In genomic region chr1:200373811-200374231, GRCh38 we compare ENCODE assay signal across 13 cellular contexts. TPM values are rescaled to one million over a fixed set of nuclear protein-coding genes. Genes with fewer than 3 reads are reported as not detected.
DNase-seq lines count a peak whose midpoint lies in the region; ATAC-seq, FAIRE-seq and TF ChIP-seq lines count a peak whose summit lies in the region.
"Had no signal": no experiment of that assay in that cellular context is flagged by ENCODE, and none has a peak within 500 bp of the region (broad histone marks: within the 10 kb centered on the region; RNA-seq: fewer than 3 reads in every experiment).

No MANE protein-coding gene starts in this region.

- no peak overlapping the region for H2AFZ ChIP-seq in PC-9

- H3K4me1 ChIP-seq in PC-9 (replicated peaks; ENCODE audit: insufficient read depth) (peaks cover 61% of the 10 kb centered on the region), tibial nerve (peaks cover 0 to 16% (median 0%) of the 10 kb centered on the region in 4 donors)

- no peaks in the 10 kb centered on the region for H4K20me1 ChIP-seq in PC-9 (ENCODE audit: insufficient read depth)
- H4K20me1 ChIP-seq: BLaER1 had no signal

- peak; percentile 67 for FAIRE-seq in GM12892 (lab: Jason Lieb, UNC)

- H3K36me3 Mint-ChIP-seq in progenitor cell of endocrine pancreas (ENCODE audit: insufficient read depth): no peaks in the 10 kb centered on the region
- H3K36me3 Mint-ChIP-seq in naive thymus-derived CD8-positive, alpha-beta T cell: peaks cover 0 to 16% (median 14%) of the 10 kb centered on the region in 3 donors
- H3K36me3 Mint-ChIP-seq in stimulated activated effector memory CD8-positive, alpha-beta T cell treated with anti-CD3 and anti-CD28 coated beads, Interleukin-12 subunit alpha, Interleukin-12 subunit beta, amount 100 ng/mL, for 72 hours: no peaks in the 10 kb centered on the region
- peaks cover 2% of the 10 kb centered on the region for H3K36me3 Mint-ChIP-seq in activated naive CD8-positive, alpha-beta T cell treated with anti-CD3 and anti-CD28 coated beads, Interleukin-2, amount 50 U/mL, for 24 hours (ENCODE audit: low read depth)
- H3K36me3 Mint-ChIP-seq: activated CD4-positive, alpha-beta memory T cell treated with anti-CD3 and anti-CD28 coated beads for 36 hours had no signal

- H3K4me3 Mint-ChIP-seq in progenitor cell of endocrine pancreas (ENCODE audit: low read depth): peak overlapping the region; percentile 59
- H3K4me3 Mint-ChIP-seq in naive thymus-derived CD8-positive, alpha-beta T cell: no peak overlapping the region
- H3K4me3 Mint-ChIP-seq in stimulated activated effector memory CD8-positive, alpha-beta T cell treated with anti-CD3 and anti-CD28 coated beads, Interleukin-12 subunit alpha, Interleukin-12 subunit beta, amount 100 ng/mL, for 72 hours: no peak overlapping the region
- no peak overlapping the region for H3K4me3 Mint-ChIP-seq in activated naive CD8-positive, alpha-beta T cell treated with anti-CD3 and anti-CD28 coated beads, Interleukin-2, amount 50 U/mL, for 24 hours
- H3K4me3 Mint-ChIP-seq: activated CD4-positive, alpha-beta memory T cell treated with anti-CD3 and anti-CD28 coated beads for 36 hours; nephron progenitor cell had no signal

- TF ChIP-seq CTCF in PC-9 (conservative IDR thresholded peaks at IDR 0.05) (no peak), progenitor cell of endocrine pancreas (IDR thresholded peaks at IDR 0.05; ENCODE audit: unreplicated experiment) (no peak), tibial nerve (IDR thresholded peaks at IDR 0.05) (no peak)

- no peaks in the 10 kb centered on the region for H3K9me3 Mint-ChIP-seq in progenitor cell of endocrine pancreas (ENCODE audit: low read depth)
- peaks cover 0 to 2% (median 0%) of the 10 kb centered on the region in 9 donors for H3K9me3 Mint-ChIP-seq in naive thymus-derived CD8-positive, alpha-beta T cell
- H3K9me3 Mint-ChIP-seq in stimulated activated effector memory CD8-positive, alpha-beta T cell treated with anti-CD3 and anti-CD28 coated beads, Interleukin-12 subunit alpha, Interleukin-12 subunit beta, amount 100 ng/mL, for 72 hours: no peaks in the 10 kb centered on the region
- H3K9me3 Mint-ChIP-seq in activated naive CD8-positive, alpha-beta T cell treated with anti-CD3 and anti-CD28 coated beads, Interleukin-2, amount 50 U/mL, for 24 hours: no peaks in the 10 kb centered on the region
- H3K9me3 Mint-ChIP-seq: activated CD4-positive, alpha-beta memory T cell treated with anti-CD3 and anti-CD28 coated beads for 36 hours had no signal

- no TSS peak for BruUV-seq in PC-9 (replicated peaks; lab: Mats Ljungman, UMichigan)

- H3K27me3 Mint-ChIP-seq in progenitor cell of endocrine pancreas: no peaks in the 10 kb centered on the region
- peaks cover 0 to 2% (median 0%) of the 10 kb centered on the region in 5 donors for H3K27me3 Mint-ChIP-seq in naive thymus-derived CD8-positive, alpha-beta T cell
- H3K27me3 Mint-ChIP-seq in activated naive CD8-positive, alpha-beta T cell treated with anti-CD3 and anti-CD28 coated beads, Interleukin-2, amount 50 U/mL, for 24 hours: no peaks in the 10 kb centered on the region
- H3K27me3 Mint-ChIP-seq: activated CD4-positive, alpha-beta memory T cell treated with anti-CD3 and anti-CD28 coated beads for 36 hours had no signal

- POLR2A ChIA-PET in PC-9 (lab: Charles Lee; ENCODE audit: unreplicated experiment): interaction anchor here (0.8 kb wide), 1 partner anchor 10 kb away, joined by 12 read pairs; no protein-coding TSS in a partner anchor
- POLR2A ChIA-PET in naive thymus-derived CD8-positive, alpha-beta T cell (lab: Charles Lee): no interaction called here

- DNase-seq in GM12892 (ENCODE audit: insufficient read length) (no peak), PC-9 (no peak), iPS DF 19.7 (ENCODE audit: low read depth, low spot score) (peak; percentile 52), progenitor cell of endocrine pancreas (ENCODE audit: low spot score, unreplicated experiment) (no peak), tibial nerve (ENCODE audit: low spot score in 2 of 2) (no peak)
- no peak for DNase-seq in naive thymus-derived CD8-positive, alpha-beta T cell
- no peak for DNase-seq in stimulated activated effector memory CD8-positive, alpha-beta T cell treated with anti-CD3 and anti-CD28 coated beads, Interleukin-12 subunit alpha, Interleukin-12 subunit beta, amount 100 ng/mL, for 72 hours (ENCODE audit: low spot score in 2 of 2)
- no peak for DNase-seq in activated naive CD8-positive, alpha-beta T cell treated with anti-CD3 and anti-CD28 coated beads, Interleukin-2, amount 50 U/mL, for 24 hours
- DNase-seq: activated CD4-positive, alpha-beta memory T cell treated with anti-CD3 and anti-CD28 coated beads for 36 hours; NCI-H2171 treated with DMSO at 0.1 percent for 48 hours; nephron progenitor cell; T1000 had no signal

- peaks cover 50% of the 10 kb centered on the region for H3K4me1 Mint-ChIP-seq in progenitor cell of endocrine pancreas (ENCODE audit: low read depth)
- peaks cover 0 to 2% (median 0%) of the 10 kb centered on the region in 4 donors for H3K4me1 Mint-ChIP-seq in naive thymus-derived CD8-positive, alpha-beta T cell
- H3K4me1 Mint-ChIP-seq in stimulated activated effector memory CD8-positive, alpha-beta T cell treated with anti-CD3 and anti-CD28 coated beads, Interleukin-12 subunit alpha, Interleukin-12 subunit beta, amount 100 ng/mL, for 72 hours: no peaks in the 10 kb centered on the region
- no peaks in the 10 kb centered on the region for H3K4me1 Mint-ChIP-seq in activated naive CD8-positive, alpha-beta T cell treated with anti-CD3 and anti-CD28 coated beads, Interleukin-2, amount 50 U/mL, for 24 hours

- TF ChIP-seq POLR2A in GM12892 (IDR thresholded peaks at IDR 0.05; ENCODE audit: low read depth, low read length) (no peak), tibial nerve (IDR thresholded peaks at IDR 0.05) (no peak)

- no peak for TF ChIP-seq EP300 in tibial nerve (IDR thresholded peaks at IDR 0.05)

- peaks cover 37% of the 10 kb centered on the region for H3F3A ChIP-seq in PC-9 (ENCODE audit: insufficient read depth, low read depth)

- H3K27ac ChIP-seq in PC-9 (no peak overlapping the region), tibial nerve (no peak overlapping the region)
- H3K27ac ChIP-seq: BLaER1 had no signal

- peak overlapping the region; percentile 82 for H3K27ac Mint-ChIP-seq in progenitor cell of endocrine pancreas
- no peak overlapping the region for H3K27ac Mint-ChIP-seq in naive thymus-derived CD8-positive, alpha-beta T cell
- no peak overlapping the region for H3K27ac Mint-ChIP-seq in stimulated activated effector memory CD8-positive, alpha-beta T cell treated with anti-CD3 and anti-CD28 coated beads, Interleukin-12 subunit alpha, Interleukin-12 subunit beta, amount 100 ng/mL, for 72 hours
- H3K27ac Mint-ChIP-seq in activated naive CD8-positive, alpha-beta T cell treated with anti-CD3 and anti-CD28 coated beads, Interleukin-2, amount 50 U/mL, for 24 hours: no peak overlapping the region
- H3K27ac Mint-ChIP-seq: activated CD4-positive, alpha-beta memory T cell treated with anti-CD3 and anti-CD28 coated beads for 36 hours; nephron progenitor cell had no signal

- whole genome bisulfite sequencing in tibial nerve, 2 donors: 16 to 27% methylated on average over 5 of the region's 5 CpGs

- H3K79me2 ChIP-seq in PC-9 (ENCODE audit: low read depth): no peaks in the 10 kb centered on the region

- H3K36me3 ChIP-seq in PC-9 (ENCODE audit: low read depth) (no peaks in the 10 kb centered on the region), tibial nerve (no peaks in the 10 kb centered on the region)
- H3K36me3 ChIP-seq: BLaER1 had no signal

- H3K27me3 ChIP-seq in PC-9 (ENCODE audit: insufficient read depth, low read depth) (no peaks in the 10 kb centered on the region), tibial nerve (no peaks in the 10 kb centered on the region)
- H3K27me3 ChIP-seq: BLaER1 had no signal

- H3K9me3 ChIP-seq in PC-9 (ENCODE audit: insufficient read depth, low read depth) (no peaks in the 10 kb centered on the region), tibial nerve (no peaks in the 10 kb centered on the region)
- H3K9me3 ChIP-seq: BLaER1 had no signal

- no peak for ATAC-seq in naive thymus-derived CD8-positive, alpha-beta T cell
- ATAC-seq in stimulated activated effector memory CD8-positive, alpha-beta T cell treated with anti-CD3 and anti-CD28 coated beads, Interleukin-12 subunit alpha, Interleukin-12 subunit beta, amount 100 ng/mL, for 72 hours: no peak
- no peak for ATAC-seq in activated naive CD8-positive, alpha-beta T cell treated with anti-CD3 and anti-CD28 coated beads, Interleukin-2, amount 50 U/mL, for 24 hours

- H3K9me2 ChIP-seq in PC-9 (ENCODE audit: insufficient read depth): no peaks in the 10 kb centered on the region

- H3K4me3 ChIP-seq in PC-9: no peak overlapping the region
- no peak overlapping the region for H3K4me3 ChIP-seq in tibial nerve
- H3K4me3 ChIP-seq: BLaER1 had no signal

- intact Hi-C loops in PC-9 (cut with micrococcal nuclease; ENCODE audit: unreplicated experiment): no loop called here

- peak overlapping the region; percentile 30 for H3K4me2 ChIP-seq in PC-9
- H3K4me2 ChIP-seq: BLaER1 had no signal

- CTCF ChIA-PET in PC-9 (lab: Charles Lee): interaction anchor here (0.6 kb wide), 2 partner anchors 200 to 1572 kb away, joined by 3 to 13 read pairs; partner anchors contain the start of gene LMOD1

RNA-seq across cellular contexts. Expression of gene ZNF281, which starts 36.0 kb away (rescaled TPM):
- polyA plus RNA-seq in GM12892 (2012; ENCODE audit: missing spikeins): 12.0 TPM
- total RNA-seq in PC-9 (2021) (14.8 and 18.8 TPM in 2 replicates), progenitor cell of endocrine pancreas (34.2 and 35.0 TPM in 2 replicates), tibial nerve (10 to 100 TPM in 1 of 4 donors, 1 to 10 TPM in 3; 8.0 to 12.9 (median 8.9) TPM)
- total RNA-seq in naive thymus-derived CD8-positive, alpha-beta T cell: 10 to 100 TPM; 24.7 to 25.9 TPM
- 10 to 100 TPM; 27.7 to 38.4 (median 28.5) TPM for polyA plus RNA-seq in naive thymus-derived CD8-positive, alpha-beta T cell
